Comparison of ENCODE assay signal across 1 cellular context in genomic region chr5:100827481-100827889, GRCh38.
TF ChIP-seq lines count a peak whose summit lies in the region.

No MANE protein-coding gene starts in this region.

TF ChIP-seq in HepG2, 621 proteins besides CTCF, POLR2A, EP300 and RAD21 (continued from another document):
- TF ChIP-seq ZBTB40 (IDR thresholded peaks at IDR 0.05) (no peak), ZBTB40 (CRISPR knock-in tag; IDR thresholded peaks at IDR 0.05) (no peak), KMT2A (CRISPR knock-in tag; IDR thresholded peaks at IDR 0.05) (no peak), ZNF816 (CRISPR knock-in tag; IDR thresholded peaks at IDR 0.05; ENCODE audit: borderline replicate concordance) (no peak), LRRFIP1 (CRISPR knock-in tag; conservative IDR thresholded peaks at IDR 0.05) (no peak), ZBTB26 (CRISPR knock-in tag; IDR thresholded peaks at IDR 0.05; ENCODE audit: borderline replicate concordance) (no peak)
